16 cellular contexts compared by ENCODE assay signal in genomic region chr4:156892695-156893211, GRCh38.
"Had no signal": no experiment of that assay in that cellular context is flagged by ENCODE, and none has a peak within 500 bp of the region (broad histone marks: within the 10 kb centered on the region; RNA-seq: fewer than 3 reads in every experiment).

No MANE protein-coding gene starts in this region.

- ATAC-seq: activated CD8-positive, alpha-beta memory T cell treated with anti-CD3 and anti-CD28 coated beads, Interleukin-2, amount 10 ng/mL, durations not matched to agents 7 days and 5 days; left cardiac atrium; psoas muscle; sciatic nerve had no signal

- FAIRE-seq: colon had no signal

- DNase-seq: activated CD4-positive, alpha-beta memory T cell treated with anti-CD3 and anti-CD28 coated beads for 36 hours; activated CD8-positive, alpha-beta memory T cell treated with anti-CD3 and anti-CD28 coated beads, Interleukin-2, amount 10 ng/mL, durations not matched to agents 7 days and 5 days; activated naive CD4-positive, alpha-beta T cell treated with anti-CD3 and anti-CD28 coated beads, Interleukin-2, amount 50 U/mL, for 16 hours; activated T-cell treated with anti-CD3 and anti-CD28 coated beads, Interleukin-2, amount 50 U/mL, for 1 hour; foreskin fibroblast; head of caudate nucleus; left cardiac atrium; lower lobe of right lung; midbrain; psoas muscle; spleen; WERI-Rb-1 had no signal

- H3K9me3 ChIP-seq: esophagus muscularis mucosa, lower lobe of right lung, psoas muscle, spleen, suprapubic skin had no signal

- H3K27me3 ChIP-seq: esophagus muscularis mucosa, spleen, suprapubic skin had no signal

- H3K27ac ChIP-seq: esophagus muscularis mucosa, lower lobe of right lung, psoas muscle, spleen, suprapubic skin, WERI-Rb-1 had no signal

- H3K36me3 ChIP-seq: esophagus muscularis mucosa, lower lobe of right lung, spleen, suprapubic skin, WERI-Rb-1 had no signal

- H3K4me3 ChIP-seq: esophagus muscularis mucosa, lower lobe of right lung, psoas muscle, spleen, suprapubic skin had no signal

- H3K4me1 ChIP-seq: psoas muscle, spleen had no signal
